14 cellular contexts compared by ENCODE assay signal in the genomic region with DNA sequence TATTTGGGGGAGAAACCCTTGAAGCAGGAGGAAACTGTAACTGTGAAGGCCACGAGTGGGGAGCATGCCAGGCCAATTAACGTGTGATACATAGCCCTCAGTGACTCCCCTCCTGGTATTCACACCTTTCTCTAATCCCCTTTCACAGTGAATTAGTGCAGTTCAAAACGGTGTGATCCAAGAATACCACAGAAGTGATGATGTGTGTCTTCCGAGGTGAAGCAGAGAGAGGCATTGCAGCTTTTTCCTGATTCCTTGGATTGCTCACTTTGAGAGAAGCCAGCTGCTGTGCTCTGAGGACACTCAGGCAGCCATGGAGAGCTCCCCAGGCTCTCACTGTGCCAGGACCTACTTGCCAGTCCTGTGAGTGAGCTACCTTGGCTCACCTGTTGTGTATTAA.
"Had no signal": no experiment of that assay in that cellular context is flagged by ENCODE, and none has a peak within 500 bp of the region (broad histone marks: within the 10 kb centered on the region; RNA-seq: fewer than 3 reads in every experiment).

No MANE protein-coding gene starts in this region.

- FAIRE-seq: small intestine had no signal

- H3K4me3 Mint-ChIP-seq: naive thymus-derived CD4-positive, alpha-beta T cell had no signal

- H3K9me3 ChIP-seq: heart right ventricle, right atrium auricular region had no signal

- ATAC-seq: heart right ventricle; naive thymus-derived CD4-positive, alpha-beta T cell had no signal

- H3K4me1 ChIP-seq: heart right ventricle, right atrium auricular region had no signal

- DNase-seq: activated CD4-positive, alpha-beta T cell treated with anti-CD3 and anti-CD28 coated beads for 48 hours; activated CD8-positive, alpha-beta memory T cell treated with anti-CD3 and anti-CD28 coated beads for 24 hours; activated effector memory CD4-positive, alpha-beta T cell treated with anti-CD3 and anti-CD28 coated beads, Interleukin-2, amount 50 U/mL, for 16 hours; foreskin melanocyte; heart right ventricle; islet precursor cell; naive thymus-derived CD4-positive, alpha-beta T cell; posterior cingulate gyrus; small intestine; T1000; trophoblast cell; WERI-Rb-1 had no signal

- H3K4me3 ChIP-seq: cardiac muscle cell, heart right ventricle, right atrium auricular region had no signal

- H3K27ac ChIP-seq: cardiac muscle cell, right atrium auricular region, WERI-Rb-1 had no signal

- H3K27me3 Mint-ChIP-seq: naive thymus-derived CD4-positive, alpha-beta T cell had no signal

- H3K9me3 Mint-ChIP-seq: naive thymus-derived CD4-positive, alpha-beta T cell had no signal

- H3K27me3 ChIP-seq: cardiac muscle cell, heart right ventricle, right atrium auricular region had no signal
